ENCODE assay signal across 6 cellular contexts in the genomic region with DNA sequence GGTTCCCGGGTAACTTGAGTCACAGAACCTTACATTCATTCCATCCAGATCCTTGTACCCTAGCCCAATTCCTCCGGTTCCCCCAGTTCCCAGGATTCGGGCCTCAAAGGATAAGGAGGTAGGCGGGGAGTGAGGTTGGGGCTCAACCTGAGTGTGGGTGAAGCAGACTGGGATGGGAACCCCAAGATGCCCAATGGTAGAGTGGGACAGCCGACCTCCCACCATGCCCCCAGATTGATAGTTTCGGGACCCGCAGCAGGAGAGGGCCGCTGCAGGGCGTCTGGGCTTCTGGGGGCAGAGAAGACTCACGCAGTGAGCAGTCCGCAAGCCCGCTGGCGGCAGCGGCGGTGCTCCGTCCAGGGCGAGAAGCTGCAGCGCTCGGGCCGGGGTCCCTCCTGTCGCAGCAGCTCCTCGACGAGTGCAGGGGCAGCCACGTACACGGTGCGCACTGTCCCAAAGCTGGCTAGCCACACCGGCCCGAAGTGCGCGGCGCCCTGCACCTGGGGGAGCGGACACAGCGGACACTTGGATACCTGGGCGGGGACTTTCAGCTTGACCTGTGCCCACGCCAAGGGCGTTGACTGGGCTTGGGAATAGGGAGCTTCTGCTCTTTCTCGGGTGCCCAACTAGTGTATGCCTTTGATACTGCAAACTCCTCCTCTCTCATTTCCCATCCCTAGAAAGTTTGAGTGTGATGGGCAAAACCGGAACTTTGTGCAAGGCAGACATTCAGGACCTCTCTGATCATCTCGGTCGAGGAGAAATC. TPM values are rescaled to one million over a fixed set of nuclear protein-coding genes. Genes with fewer than 3 reads are reported as not detected.
DNase-seq lines count a peak whose midpoint lies in the region; ATAC-seq and TF ChIP-seq lines count a peak whose summit lies in the region.

No MANE protein-coding gene starts in this region.

- peak overlapping the region; percentile 23 to 70 (median 52) for H3K4me3 ChIP-seq in esophagus squamous epithelium
- H3K4me3 ChIP-seq in stomach smooth muscle (ENCODE audit: low read length in 2 of 2) = peak overlapping the region; percentile 59 to 74

- peak overlapping the region in 1 of 2 donors; percentile 13 for H3K9ac ChIP-seq in stomach smooth muscle (ENCODE audit: low read length in 2 of 2)

- no peak for TF ChIP-seq POLR2A in esophagus squamous epithelium (IDR thresholded peaks at IDR 0.05)

- H3K9me3 Mint-ChIP-seq in T-helper 1 cell treated with Interleukin-12 subunit alpha and Interleukin-12 subunit beta and Interleukin-4 antibody, amounts not matched to agents 30 μg/mL and 1 μg/mL, for 36 hours = no peaks in the 10 kb centered on the region

- H3K27ac Mint-ChIP-seq in T-helper 1 cell treated with Interleukin-12 subunit alpha and Interleukin-12 subunit beta and Interleukin-4 antibody, amounts not matched to agents 30 μg/mL and 1 μg/mL, for 36 hours = peak overlapping the region; percentile 73

- intact Hi-C loops in esophagus squamous epithelium (cut with DNase I) = no loop called here

- no peaks in the 10 kb centered on the region for H3K9me3 ChIP-seq in esophagus squamous epithelium
- H3K9me3 ChIP-seq in stomach smooth muscle (ENCODE audit: control insufficient read depth in 2 of 2, low read length in 2 of 2) = no peaks in the 10 kb centered on the region

- WGBS in esophagus squamous epithelium, 2 donors = 2 to 4% methylated on average over 8 to 12 of the region's 40 CpGs

- H3K4me1 Mint-ChIP-seq in T-helper 1 cell treated with Interleukin-12 subunit alpha and Interleukin-12 subunit beta and Interleukin-4 antibody, amounts not matched to agents 30 μg/mL and 1 μg/mL, for 36 hours (ENCODE audit: low read depth) = peaks cover 34% of the 10 kb centered on the region

- H3K4me1 ChIP-seq in esophagus squamous epithelium (peaks cover 25 to 36% (median 27%) of the 10 kb centered on the region in 3 donors), stomach smooth muscle (ENCODE audit: control insufficient read depth, insufficient read depth, low read length) (peaks cover 31% of the 10 kb centered on the region)

- peak overlapping the region; percentile 89 for H3K4me3 Mint-ChIP-seq in T-helper 1 cell treated with Interleukin-12 subunit alpha and Interleukin-12 subunit beta and Interleukin-4 antibody, amounts not matched to agents 30 μg/mL and 1 μg/mL, for 36 hours

- H3K27me3 ChIP-seq in esophagus squamous epithelium = peaks cover 0 to 55% (median 10%) of the 10 kb centered on the region in 4 donors
- H3K27me3 ChIP-seq in stomach smooth muscle (ENCODE audit: control insufficient read depth in 1 of 2, insufficient read depth in 2 of 2, low read length in 2 of 2) = peaks cover 46 to 48% of the 10 kb centered on the region in 2 donors

- peaks cover 20% of the 10 kb centered on the region for H3K27me3 Mint-ChIP-seq in T-helper 1 cell treated with Interleukin-12 subunit alpha and Interleukin-12 subunit beta and Interleukin-4 antibody, amounts not matched to agents 30 μg/mL and 1 μg/mL, for 36 hours (ENCODE audit: low read depth)

- H3K27ac ChIP-seq in esophagus squamous epithelium (no peak overlapping the region), stomach smooth muscle (ENCODE audit: low read length) (no peak overlapping the region)

- no peak for TF ChIP-seq CTCF in esophagus squamous epithelium (IDR thresholded peaks at IDR 0.05)

- ATAC-seq in HG03097 (IDR thresholded peaks at IDR 0.05; ENCODE audit: low FRiP score, unreplicated experiment) = no peak
- no peak for ATAC-seq in GM18502 (IDR thresholded peaks at IDR 0.05; ENCODE audit: poor library complexity, unreplicated experiment)

- no peak for DNase-seq in T-helper 1 cell
- DNase-seq in esophagus squamous epithelium (lab: John Stamatoyannopoulos, UW) = no peak

- H3K36me3 Mint-ChIP-seq in T-helper 1 cell treated with Interleukin-12 subunit alpha and Interleukin-12 subunit beta and Interleukin-4 antibody, amounts not matched to agents 30 μg/mL and 1 μg/mL, for 36 hours (ENCODE audit: low read depth) = peaks cover 18% of the 10 kb centered on the region

- H3K36me3 ChIP-seq in esophagus squamous epithelium (peaks cover 0 to 33% (median 5%) of the 10 kb centered on the region in 3 donors), stomach smooth muscle (ENCODE audit: control insufficient read depth in 2 of 2, insufficient read depth in 2 of 2, low read length in 2 of 2) (peaks cover 0 to 10% of the 10 kb centered on the region in 2 donors)

RNA-seq across cellular contexts. Expression of gene CYP27B1, which starts 1.0 kb away (rescaled TPM):
- 1 to 10 TPM in 2 of 4 donors, under 1 TPM in 2; 0.18 to 1.7 (median 1.1) TPM for total RNA-seq in esophagus squamous epithelium

RNA-seq across cellular contexts. Expression of gene METTL1, which starts 6.0 kb away (rescaled TPM):
- 10 to 100 TPM in 3 of 4 donors, 1 to 10 TPM in 1; 6.7 to 16.8 (median 11.8) TPM for total RNA-seq in esophagus squamous epithelium

RNA-seq across cellular contexts. Expression of gene EEF1AKMT3, which starts 6.5 kb away (rescaled TPM):
- 1 to 10 TPM; 2.6 to 7.6 (median 3.7) TPM for total RNA-seq in esophagus squamous epithelium

RNA-seq across cellular contexts. Expression of gene MARCHF9, which starts 11.0 kb away (rescaled TPM):
- total RNA-seq in esophagus squamous epithelium = 1 to 10 TPM; 3.6 to 8.4 (median 5.3) TPM

RNA-seq across cellular contexts. Expression of gene CDK4, which starts 13.8 kb away (rescaled TPM):
- 10 to 100 TPM; 42.8 to 96.9 (median 60.4) TPM for total RNA-seq in esophagus squamous epithelium
